In the genomic region with DNA sequence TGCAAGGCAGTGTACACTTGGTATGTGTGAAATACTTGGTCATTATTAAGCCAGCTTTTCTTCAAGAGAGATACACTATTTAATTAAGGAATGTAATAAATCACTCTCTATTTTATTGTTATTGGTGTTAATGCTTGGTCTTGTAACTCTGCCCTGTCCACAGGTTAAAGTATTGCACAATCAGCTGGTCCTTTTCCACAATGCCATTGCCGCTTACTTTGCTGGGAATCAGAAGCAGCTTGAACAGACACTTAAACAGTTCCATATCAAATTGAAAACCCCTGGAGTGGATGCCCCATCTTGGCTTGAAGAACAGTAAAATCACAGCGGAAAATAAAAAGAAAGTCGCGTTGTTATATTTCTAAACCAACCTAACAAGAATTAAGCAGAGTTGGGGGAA, we compare ENCODE assay signal across 21 cellular contexts. TPM values are rescaled to one million over a fixed set of nuclear protein-coding genes. Genes with fewer than 3 reads are reported as not detected.
A peak's percentile ranks its signal among the peaks of the same experiment; 100 is the strongest.
DNase-seq lines count a peak whose midpoint lies in the region; ATAC-seq, FAIRE-seq and TF ChIP-seq lines count a peak whose summit lies in the region.
"Had no signal": no experiment of that assay in that cellular context is flagged by ENCODE, and none has a peak within 500 bp of the region (broad histone marks: within the 10 kb centered on the region; RNA-seq: fewer than 3 reads in every experiment).

No MANE protein-coding gene starts in this region.

- BruUV-seq in IMR-90 (replicated peaks; lab: Mats Ljungman, UMichigan) (no TSS peak), HepG2 (replicated peaks; lab: Mats Ljungman, UMichigan) (no TSS peak)

- H4K20me1 ChIP-seq in IMR-90 (ENCODE audit: insufficient read depth, low read length) (no peaks in the 10 kb centered on the region), H1 (replicated peaks in 1 of 2; ENCODE audit: control insufficient read depth in 1 of 2, insufficient read depth in 2 of 2, low read length in 2 of 2) (no peaks in the 10 kb centered on the region), HepG2 (ENCODE audit: insufficient read depth, low read length) (no peaks in the 10 kb centered on the region)

- ATAC-seq in IMR-90 (ENCODE audit: low read depth), result no peak
- no peak for ATAC-seq in HepG2
- ATAC-seq in HG03521 (IDR thresholded peaks at IDR 0.05; ENCODE audit: unreplicated experiment), result no peak
- ATAC-seq: A549 had no signal

- H3K36me3 Mint-ChIP-seq in nephron progenitor cell (ENCODE audit: low read depth), result peaks cover 70% of the 10 kb centered on the region
- peaks cover 13% of the 10 kb centered on the region for H3K36me3 Mint-ChIP-seq in activated CD4-positive, alpha-beta memory T cell treated with anti-CD3 and anti-CD28 coated beads for 36 hours

- no peak overlapping the region for H3K9ac ChIP-seq in IMR-90 (ENCODE audit: low read depth, low read length)
- H3K9ac ChIP-seq in H1 (replicated peaks in 1 of 4; ENCODE audit: extremely low read depth in 1 of 4, low read depth in 3 of 4, low read length in 3 of 4), result no peak overlapping the region
- H3K9ac ChIP-seq in HepG2 (ENCODE audit: insufficient read depth, low read depth, low read length), result no peak overlapping the region

- H3K4me2 ChIP-seq in IMR-90 (ENCODE audit: low read depth, low read length) (no peak overlapping the region), H1 (ENCODE audit: insufficient read depth in 1 of 2, low read depth in 2 of 2, low read length in 2 of 2) (no peak overlapping the region), HepG2 (ENCODE audit: low read depth, low read length) (no peak overlapping the region)
- H3K4me2 ChIP-seq: A549 had no signal

- H4K5ac ChIP-seq in IMR-90 (ENCODE audit: low read depth, low read length) (no peak overlapping the region), H1 (ENCODE audit: insufficient read length, low read depth, low read length) (no peak overlapping the region)

- H4K91ac ChIP-seq in IMR-90 (ENCODE audit: insufficient read depth, low read depth, low read length) (no peak overlapping the region), H1 (replicated peaks; ENCODE audit: insufficient read length, low read length) (no peak overlapping the region)

- H3K27me3 ChIP-seq in IMR-90 (ENCODE audit: control insufficient read depth, insufficient read depth, low read length), result no peaks in the 10 kb centered on the region
- H3K27me3 ChIP-seq in H1 (replicated peaks in 1 of 4; ENCODE audit: control insufficient read depth in 3 of 4, extremely low read depth in 1 of 4, insufficient read depth in 3 of 4, low read length in 3 of 4), result no peaks in the 10 kb centered on the region
- H3K27me3 ChIP-seq in HepG2 (ENCODE audit: control insufficient read depth in 1 of 2, insufficient read depth in 2 of 2, low read length in 2 of 2), result no peaks in the 10 kb centered on the region

- H3K14ac ChIP-seq in IMR-90 (replicated peaks; ENCODE audit: low read depth, low read length) (no peak overlapping the region), H1 (ENCODE audit: insufficient read length) (no peak overlapping the region)

- H3K79me2 ChIP-seq in H1 (ENCODE audit: control insufficient read depth in 1 of 2, insufficient read depth in 2 of 2, low read length in 2 of 2) (no peaks in the 10 kb centered on the region), HepG2 (ENCODE audit: insufficient read depth, low read length) (no peaks in the 10 kb centered on the region)

- peak overlapping the region; percentile 63 for H3K27ac Mint-ChIP-seq in nephron progenitor cell
- H3K27ac Mint-ChIP-seq in activated CD4-positive, alpha-beta memory T cell treated with anti-CD3 and anti-CD28 coated beads for 36 hours, result no peak overlapping the region
- H3K27ac Mint-ChIP-seq: CD4-positive, alpha-beta T cell; IgD-negative memory B cell had no signal

- H2AK5ac ChIP-seq in IMR-90 (ENCODE audit: low read depth, low read length) (no peak overlapping the region), H1 (ENCODE audit: low read depth, low read length) (no peak overlapping the region)

- no peak overlapping the region for H3K4me3 Mint-ChIP-seq in nephron progenitor cell
- H3K4me3 Mint-ChIP-seq in activated CD4-positive, alpha-beta memory T cell treated with anti-CD3 and anti-CD28 coated beads for 36 hours, result no peak overlapping the region
- H3K4me3 Mint-ChIP-seq: CD4-positive, alpha-beta T cell; IgD-negative memory B cell had no signal

- no peak overlapping the region for H3K27ac ChIP-seq in IMR-90 (ENCODE audit: insufficient read depth, low read length)
- H3K27ac ChIP-seq in H1 (ENCODE audit: low read depth, low read length), result no peak overlapping the region
- H3K27ac ChIP-seq in HepG2 (ENCODE audit: extremely low read length, insufficient read depth, low read length), result no peak overlapping the region
- H3K27ac ChIP-seq: 22Rv1, A549, C4-2B, HL-60 had no signal

- H2BK20ac ChIP-seq in IMR-90 (ENCODE audit: low read depth, low read length) (no peak overlapping the region), H1 (ENCODE audit: low read length) (no peak overlapping the region)

- no peaks in the 10 kb centered on the region for H3K4me1 Mint-ChIP-seq in nephron progenitor cell
- no peaks in the 10 kb centered on the region for H3K4me1 Mint-ChIP-seq in activated CD4-positive, alpha-beta memory T cell treated with anti-CD3 and anti-CD28 coated beads for 36 hours (ENCODE audit: low read depth)

- H3K27me3 Mint-ChIP-seq in nephron progenitor cell (ENCODE audit: low read depth, poor library complexity), result no peaks in the 10 kb centered on the region
- H3K27me3 Mint-ChIP-seq in activated CD4-positive, alpha-beta memory T cell treated with anti-CD3 and anti-CD28 coated beads for 36 hours, result no peaks in the 10 kb centered on the region
- H3K27me3 Mint-ChIP-seq: CD4-positive, alpha-beta T cell; IgD-negative memory B cell had no signal

- POLR2A ChIA-PET in IMR-90 (lab: Charles Lee; ENCODE audit: unreplicated experiment) (no interaction called here), H1 (lab: Charles Lee; ENCODE audit: partially characterized antibody) (no interaction called here), HepG2 (lab: Yijun Ruan, JAX) (no interaction called here)
- POLR2A ChIA-PET in activated CD4-positive, alpha-beta memory T cell treated with anti-CD3 and anti-CD28 coated beads for 36 hours (lab: Charles Lee), result no interaction called here

- H3K9me1 ChIP-seq in IMR-90 (ENCODE audit: insufficient read depth, low read length), result no peaks in the 10 kb centered on the region

- no peak overlapping the region for H2BK120ac ChIP-seq in IMR-90 (ENCODE audit: low read depth, low read length)
- H2BK120ac ChIP-seq in H1 (replicated peaks; ENCODE audit: low read depth, low read length), result no peak overlapping the region

- no peak for FAIRE-seq in H1 (lab: Jason Lieb, UNC)
- FAIRE-seq in HepG2 (lab: Jason Lieb, UNC), result no peak
- FAIRE-seq: A549, D721Med had no signal

- 100% methylated on average over 1 of the region's 4 CpGs; no CpG with 5 or more reads in 1 of the 2 experiments for WGBS in IMR-90 (ENCODE audit: extremely low coverage in 2 of 2, insufficient read length in 1 of 2), 2 experiments
- 94% methylated on average over 4 of the region's 4 CpGs; no CpG with 5 or more reads in 1 of the 2 experiments for WGBS in H1 (ENCODE audit: extremely low coverage in 1 of 2, insufficient coverage in 1 of 2, insufficient read length in 1 of 2, insufficient replicate concordance in 2 of 2, low coverage in 1 of 2, low lambda C conversion rate in 2 of 2, missing lambda C conversion rate in 1 of 2), 2 experiments
- 96% methylated on average over 4 of the region's 4 CpGs for WGBS in HepG2 (ENCODE audit: low lambda C conversion rate)

- H3K18ac ChIP-seq in IMR-90 (ENCODE audit: low read depth, low read length) (no peak overlapping the region), H1 (ENCODE audit: extremely low read depth, low read length) (no peak overlapping the region)

- H3K36me3 ChIP-seq in IMR-90 (ENCODE audit: control insufficient read depth, insufficient read depth, low read length) (no peaks in the 10 kb centered on the region), H1 (ENCODE audit: control insufficient read depth in 2 of 4, insufficient read depth in 4 of 4, low read length in 3 of 4) (peaks cover 0 to 4% (median 0%) of the 10 kb centered on the region in 4 experiments; a peak in 2 of 8 replicates), HepG2 (replicated peaks in 1 of 2; ENCODE audit: control insufficient read depth in 1 of 2, insufficient read depth in 2 of 2, low read length in 2 of 2) (no peaks in the 10 kb centered on the region)
- H3K36me3 ChIP-seq: HAP-1 had no signal

- dilution Hi-C loops in IMR-90 (cut with HindIII; ENCODE audit: low sequenced_read_pairs, unreplicated experiment), result no loop called here

- H3K4ac ChIP-seq in IMR-90 (ENCODE audit: low read depth, low read length) (no peak overlapping the region), H1 (replicated peaks; ENCODE audit: insufficient read length, low read depth, low read length) (no peak overlapping the region)

- H4K8ac ChIP-seq in IMR-90 (ENCODE audit: low read depth in 2 of 2, low read length in 2 of 2) (no peak overlapping the region), H1 (ENCODE audit: extremely low read depth, insufficient read depth, low read length) (no peak overlapping the region)

- no peak for DNase-seq in IMR-90
- DNase-seq in H1 (ENCODE audit: low read depth in 1 of 2, low spot score in 2 of 2), result no peak
- no peak for DNase-seq in HepG2 (ENCODE audit: low spot score)
- no peak for DNase-seq in nephron progenitor cell
- DNase-seq in NCI-H1048 (lab: John Stamatoyannopoulos, UW), result no peak
- DNase-seq in activated CD4-positive, alpha-beta memory T cell treated with anti-CD3 and anti-CD28 coated beads for 36 hours, result no peak
- DNase-seq in NCI-H1417 treated with DMSO at 0.1 percent for 48 hours (lab: John Stamatoyannopoulos, UW), result no peak
- DNase-seq: AML-193; Caco-2; CD4-positive, alpha-beta T cell; DMS153; DMS79; GF-D8 had no signal

- no peak overlapping the region for H2AK9ac ChIP-seq in IMR-90 (replicated peaks; ENCODE audit: low read depth, low read length, poor library complexity)

- H2BK5ac ChIP-seq in IMR-90 (ENCODE audit: low read depth, low read length, poor library complexity, severe bottlenecking) (no peak overlapping the region), H1 (ENCODE audit: low read depth, low read length) (no peak overlapping the region)

- H3K9me3 ChIP-seq in IMR-90 (ENCODE audit: control insufficient read depth, insufficient read depth, low read length), result no peaks in the 10 kb centered on the region
- no peaks in the 10 kb centered on the region for H3K9me3 ChIP-seq in H1 (ENCODE audit: insufficient read depth in 2 of 2, low read depth in 1 of 2, low read length in 1 of 2)
- no peaks in the 10 kb centered on the region for H3K9me3 ChIP-seq in HepG2 (ENCODE audit: low read length)
- H3K9me3 ChIP-seq: A549, Caco-2, HAP-1 had no signal

- no peak for TF ChIP-seq CTCF in IMR-90 (conservative IDR thresholded peaks at IDR 0.05; ENCODE audit: low read depth, low read length)
- no peak for TF ChIP-seq CTCF in H1 (IDR thresholded peaks at IDR 0.05; ENCODE audit: control extremely low read depth in 1 of 3, insufficient read depth in 1 of 3, low read depth in 1 of 3, low read length in 3 of 3)
- no peak for TF ChIP-seq CTCF in HepG2 (CRISPR knock-in tag; IDR thresholded peaks at IDR 0.05)
- TF ChIP-seq CTCF in nephron progenitor cell (IDR thresholded peaks at IDR 0.05), result no peak

- TF ChIP-seq POLR2A in IMR-90 (IDR thresholded peaks at IDR 0.05; ENCODE audit: low read depth, low read length), result no peak
- no peak for TF ChIP-seq POLR2A in H1 (IDR thresholded peaks at IDR 0.05; ENCODE audit: control extremely low read depth in 1 of 2, low read depth in 2 of 2, low read length in 2 of 2)
- TF ChIP-seq POLR2A in HepG2 (IDR thresholded peaks at IDR 0.05; ENCODE audit: insufficient read depth in 1 of 2, low read depth in 2 of 2, low read length in 2 of 2), result no peak

- H3K9me3 Mint-ChIP-seq in nephron progenitor cell, result peaks cover 3% of the 10 kb centered on the region
- no peaks in the 10 kb centered on the region for H3K9me3 Mint-ChIP-seq in activated CD4-positive, alpha-beta memory T cell treated with anti-CD3 and anti-CD28 coated beads for 36 hours
- H3K9me3 Mint-ChIP-seq: CD4-positive, alpha-beta T cell had no signal

- H2BK15ac ChIP-seq in IMR-90 (ENCODE audit: low read depth, low read length) (no peak overlapping the region), H1 (ENCODE audit: low read length) (no peak overlapping the region)

- TF ChIP-seq EP300 in H1 (IDR thresholded peaks at IDR 0.05; ENCODE audit: borderline replicate concordance in 1 of 2, low read depth in 2 of 2, low read length in 2 of 2), result no peak
- TF ChIP-seq EP300 in HepG2 (IDR thresholded peaks at IDR 0.05; ENCODE audit: low read depth in 2 of 2, low read length in 2 of 2), result no peak
- TF ChIP-seq EP300 in HepG2 (CRISPR knock-in tag; IDR thresholded peaks at IDR 0.05; ENCODE audit: borderline replicate concordance), result no peak

- H3K56ac ChIP-seq in IMR-90 (ENCODE audit: extremely low read depth, insufficient read depth, low read length) (no peak overlapping the region), H1 (replicated peaks; ENCODE audit: insufficient read length, low read depth, low read length) (no peak overlapping the region)

- CTCF ChIA-PET in IMR-90 (lab: Yijun Ruan, JAX), result interaction anchor here (1.1 kb wide), 1 partner anchor 9 kb away, joined by 4 read pairs; no protein-coding TSS in a partner anchor
- CTCF ChIA-PET in H1 (lab: Charles Lee; ENCODE audit: partially characterized antibody), result interaction anchor here (0.9 to 1.7 kb wide), 4 partner anchors 9 to 29 kb away, joined by 3 to 6 read pairs (median 6); partner anchors contain the start of gene FHDC1
- CTCF ChIA-PET in HepG2 (lab: Yijun Ruan, JAX; ENCODE audit: low intra/inter-chr PET ratio, low total read pairs), result no interaction called here
- CTCF ChIA-PET in activated CD4-positive, alpha-beta memory T cell treated with anti-CD3 and anti-CD28 coated beads for 36 hours (lab: Charles Lee), result no interaction called here

- H3K4me1 ChIP-seq in IMR-90 (ENCODE audit: control insufficient read depth, insufficient read depth, low read length) (no peaks in the 10 kb centered on the region), H1 (replicated peaks in 1 of 4; ENCODE audit: control insufficient read depth in 3 of 4, insufficient read depth in 4 of 4, low read length in 3 of 4) (no peaks in the 10 kb centered on the region), HepG2 (ENCODE audit: insufficient read depth, low read length) (no peaks in the 10 kb centered on the region)
- H3K4me1 ChIP-seq: A549, Caco-2, HAP-1 had no signal

- H2AFZ ChIP-seq in IMR-90 (replicated peaks; ENCODE audit: low read length, poor library complexity), result no peak overlapping the region
- H2AFZ ChIP-seq in H1 (ENCODE audit: low read length), result no peak overlapping the region
- no peak overlapping the region for H2AFZ ChIP-seq in HepG2 (ENCODE audit: low read length)

- H3K23ac ChIP-seq in IMR-90 (ENCODE audit: low read depth, low read length), result no peak overlapping the region
- no peak overlapping the region for H3K23ac ChIP-seq in H1 (ENCODE audit: insufficient read length)

- H3K79me1 ChIP-seq in IMR-90 (ENCODE audit: low read depth in 1 of 2, low read length in 2 of 2), result no peaks in the 10 kb centered on the region
- no peaks in the 10 kb centered on the region for H3K79me1 ChIP-seq in H1 (ENCODE audit: low read depth, low read length)

- TF ChIP-seq RAD21 in IMR-90 (IDR thresholded peaks at IDR 0.05; ENCODE audit: low read length), result no peak
- TF ChIP-seq RAD21 in H1 (IDR thresholded peaks at IDR 0.05 in 1 of 2, conservative IDR thresholded peaks at IDR 0.05 in 1 of 2; ENCODE audit: low read depth in 2 of 2, low read length in 2 of 2), result no peak
- TF ChIP-seq RAD21 in HepG2 (CRISPR knock-in tag; IDR thresholded peaks at IDR 0.05), result no peak

- in situ Hi-C loops in IMR-90 (cut with MboI; ENCODE audit: low sequenced_read_pairs) (no loop called here), HepG2 (cut with HindIII; ENCODE audit: extremely low pct_ligation_motif_present, low pct_unique_long_range_greater_than_20kb) (no loop called here)

- no peak overlapping the region for H2BK12ac ChIP-seq in H1 (ENCODE audit: low read depth, low read length)

- no peak overlapping the region for H3K4me3 ChIP-seq in IMR-90 (ENCODE audit: insufficient read depth, low read depth, low read length)
- H3K4me3 ChIP-seq in H1 (ENCODE audit: extremely low read depth in 1 of 4, insufficient read depth in 2 of 4, low read depth in 3 of 4, low read length in 4 of 4), result no peak overlapping the region
- H3K4me3 ChIP-seq in HepG2 (replicated peaks in 1 of 3; ENCODE audit: insufficient read depth in 1 of 3, low read depth in 2 of 3, low read length in 3 of 3), result no peak overlapping the region
- H3K4me3 ChIP-seq: A549, HAP-1 had no signal

- H3K23me2 ChIP-seq in H1 (ENCODE audit: low read depth, low read length), result no peaks in the 10 kb centered on the region

- intact Hi-C loops in IMR-90 (cut with micrococcal nuclease), result no loop called here
- intact Hi-C loops in HepG2 (cut with micrococcal nuclease; ENCODE audit: unreplicated experiment), result no loop called here
- intact Hi-C loops in activated CD4-positive, alpha-beta memory T cell treated with anti-CD3 and anti-CD28 coated beads for 36 hours (cut with micrococcal nuclease), result no loop called here

RNA-seq across cellular contexts. Expression of gene FHDC1, which starts 26.2 kb away (rescaled TPM):
- total RNA-seq in IMR-90 (2012; rRNA removed), result under 0.01 TPM in 2 replicates
- polyA plus RNA-seq in IMR-90 (2012; rRNA removed), result 0.09 and 0.10 TPM in 2 replicates
- polyA plus RNA-seq in IMR-90 (2012; cell fraction: cytosol; rRNA removed), result 0.03 and 0.05 TPM in 2 replicates
- polyA plus RNA-seq in IMR-90 (2012; cell fraction: nucleus; rRNA removed; ENCODE audit: low replicate concordance), result 0.21 and 0.32 TPM in 2 replicates
- 27.7 and 28.6 TPM in 2 replicates for total RNA-seq in H1 (2021; fragmentation: NEBNext Ultra II Directional; extraction: Animal tissue kit (Norgen Biotek cat#: 25700))
- 6.4 and 7.1 TPM in 2 replicates for polyA plus RNA-seq in H1 (2011; rRNA removed)
- polyA plus RNA-seq in H1 (2011; cell fraction: cytosol; rRNA removed), result 5.1 TPM
- 14.8 TPM for polyA plus RNA-seq in H1 (2011; cell fraction: nucleus; rRNA removed)
- 11.6 to 17.5 TPM (median 15.2 TPM) in 4 replicates for polyA plus RNA-seq in H1 (2012, experiment 1 of 2)
- 8.0 TPM for polyA plus RNA-seq in H1 (2012, experiment 2 of 2)
- 22.3 TPM for polyA plus RNA-seq in H1 (2013, experiment 1 of 2)
- 22.0 TPM for polyA plus RNA-seq in H1 (2013, experiment 2 of 2)
- polyA minus RNA-seq in H1 (2011; rRNA and poly(A)+ RNA removed), result 4.2 and 5.6 TPM in 2 replicates
- 6.0 TPM for polyA minus RNA-seq in H1 (2011; cell fraction: cytosol; rRNA and poly(A)+ RNA removed)
- 6.7 TPM for polyA minus RNA-seq in H1 (2011; cell fraction: nucleus; rRNA and poly(A)+ RNA removed)
- 0.03 and 0.07 TPM in 2 replicates for total RNA-seq in HepG2 (2016; rRNA removed; fragmentation: Illumina TruSeq; extraction: Trizol)
- total RNA-seq in HepG2 (2016; cell fraction: cytosol; rRNA removed; fragmentation: Illumina TruSeq; extraction: Trizol; ENCODE audit: low read depth), result not detected in 2 replicates
- 0.03 and 0.04 TPM in 2 replicates for total RNA-seq in HepG2 (2016; cell fraction: insoluble cytoplasmic fraction; rRNA removed; fragmentation: Illumina TruSeq; extraction: Trizol)
- total RNA-seq in HepG2 (2016; cell fraction: membrane; rRNA removed; fragmentation: Illumina TruSeq; extraction: Trizol), result 0.03 and 0.06 TPM in 2 replicates
- 0.12 and 0.19 TPM in 2 replicates for total RNA-seq in HepG2 (2016; cell fraction: nucleus; rRNA removed; fragmentation: Illumina TruSeq; extraction: Trizol)
- polyA plus RNA-seq in HepG2 (2011; rRNA removed), result 0.15 and 0.21 TPM in 2 replicates
- polyA plus RNA-seq in HepG2 (2011; cell fraction: cytosol; rRNA removed), result 0.04 and 0.06 TPM in 2 replicates
- 0.63 and 1.1 TPM in 2 replicates for polyA plus RNA-seq in HepG2 (2011; cell fraction: nucleus; rRNA removed)
- 0.13 and 0.61 TPM in 2 replicates for polyA plus RNA-seq in HepG2 (2012)
- polyA plus RNA-seq in HepG2 (2016; cell fraction: cytosol; fragmentation: Illumina TruSeq; extraction: Trizol; ENCODE audit: low read depth), result not detected in 2 replicates
- 0.04 TPM in 1 of 2 replicates, not detected in the other for polyA plus RNA-seq in HepG2 (2016; cell fraction: insoluble cytoplasmic fraction; fragmentation: Illumina TruSeq; extraction: Trizol; ENCODE audit: low read depth)
- polyA plus RNA-seq in HepG2 (2016; cell fraction: membrane; fragmentation: Illumina TruSeq; extraction: Trizol; ENCODE audit: low read depth), result 0.02 TPM in 1 of 2 replicates, not detected in the other
- polyA plus RNA-seq in HepG2 (2016; cell fraction: nucleus; fragmentation: Illumina TruSeq; extraction: Trizol; ENCODE audit: insufficient read depth, low read depth), result 0.45 TPM in 2 replicates
- 0.16 and 0.23 TPM in 2 replicates for polyA minus RNA-seq in HepG2 (2011; rRNA and poly(A)+ RNA removed; ENCODE audit: low replicate concordance)
- not detected in 2 replicates for polyA minus RNA-seq in HepG2 (2011; cell fraction: cytosol; rRNA and poly(A)+ RNA removed)
- polyA minus RNA-seq in HepG2 (2011; cell fraction: nucleus; rRNA and poly(A)+ RNA removed), result 0.13 and 0.25 TPM in 2 replicates
- under 1 TPM; 0.07 TPM for total RNA-seq in activated CD4-positive, alpha-beta memory T cell treated with anti-CD3 and anti-CD28 coated beads for 36 hours

Comparison
In these comparisons a context has a peak if more than half of its experiments do, and no peak if none do; other contexts are left out.
1. RNA of gene FHDC1, which starts 26.2 kb away (total RNA-seq): 27.7 to 28.6 TPM in H1; 0.07 TPM in activated CD4-positive, alpha-beta memory T cell treated with anti-CD3 and anti-CD28 coated beads for 36 hours, 0.03 to 0.19 TPM in HepG2 and under 0.01 TPM in IMR-90; every median in the first group is over 10 times any median in the second.
2. CTCF ChIA-PET loops: an anchor here in IMR-90 (1.1 kb wide) and H1 (0.9 to 1.7 kb wide); none called in HepG2 and activated CD4-positive, alpha-beta memory T cell treated with anti-CD3 and anti-CD28 coated beads for 36 hours.